Comparison of ENCODE assay signal across 8 cellular contexts in genomic region chr7:94449151-94449725, GRCh38. TPM values are rescaled to one million over a fixed set of nuclear protein-coding genes. Genes with fewer than 3 reads are reported as not detected.
A peak's percentile ranks its signal among the peaks of the same experiment; 100 is the strongest.
DNase-seq lines count a peak whose midpoint lies in the region; ATAC-seq, FAIRE-seq and TF ChIP-seq lines count a peak whose summit lies in the region.

No MANE protein-coding gene starts in this region.

- no peak overlapping the region for H3K4ac ChIP-seq in H1 (replicated peaks; ENCODE audit: insufficient read length, low read depth, low read length)

- no peak overlapping the region for H2BK5ac ChIP-seq in H1 (ENCODE audit: low read depth, low read length)

- FAIRE-seq in H1 (lab: Jason Lieb, UNC): no peak

- POLR2A ChIA-PET in H1 (lab: Charles Lee; ENCODE audit: partially characterized antibody): interaction anchor here (1.0 to 1.5 kb wide), 2 partner anchors 61 to 208 kb away, joined by 6 read pairs; partner anchors contain the start of gene CASD1

- H2BK20ac ChIP-seq in H1 (ENCODE audit: low read length): no peak overlapping the region

- no peak overlapping the region for H3K18ac ChIP-seq in H1 (ENCODE audit: extremely low read depth, low read length)

- TF ChIP-seq POLR2A in H1 (IDR thresholded peaks at IDR 0.05; ENCODE audit: control extremely low read depth in 1 of 2, low read depth in 2 of 2, low read length in 2 of 2): no peak

- H4K8ac ChIP-seq in H1 (ENCODE audit: extremely low read depth, insufficient read depth, low read length): no peak overlapping the region

- H3K9ac ChIP-seq in OCI-LY3 (ENCODE audit: low read length): no peak overlapping the region
- H3K9ac ChIP-seq in H1 (replicated peaks in 1 of 4; ENCODE audit: extremely low read depth in 1 of 4, low read depth in 3 of 4, low read length in 3 of 4): no peak overlapping the region

- CTCF ChIA-PET in H1 (lab: Charles Lee; ENCODE audit: partially characterized antibody): interaction anchor here (0.7 to 4.0 kb wide), 31 partner anchors 9 to 1241 kb away, joined by 3 to 33 read pairs (median 4); no protein-coding TSS in a partner anchor

- H2BK15ac ChIP-seq in H1 (ENCODE audit: low read length): no peak overlapping the region

- H3K4me1 Mint-ChIP-seq in CD14-positive monocyte (peaks cover 6% of the 10 kb centered on the region), naive B cell (no peaks in the 10 kb centered on the region)

- intact Hi-C loops in CD14-positive monocyte (cut with micrococcal nuclease): loop anchor here in 1 of 2 donors (10.0 kb wide), 1 partner anchor 1026 kb away; no protein-coding TSS in a partner anchor

- no peak overlapping the region for H3K14ac ChIP-seq in H1 (ENCODE audit: insufficient read length)

- H3K9me3 ChIP-seq in OCI-LY3 (ENCODE audit: insufficient read depth, low read length) (no peaks in the 10 kb centered on the region), H1 (ENCODE audit: insufficient read depth in 2 of 2, low read depth in 1 of 2, low read length in 1 of 2) (no peaks in the 10 kb centered on the region)

- no peaks in the 10 kb centered on the region for H3K36me3 Mint-ChIP-seq in CD14-positive monocyte
- H3K36me3 Mint-ChIP-seq in naive B cell: no peaks in the 10 kb centered on the region

- H3K27me3 ChIP-seq in OCI-LY3 (ENCODE audit: low read depth, low read length): peaks cover 22% of the 10 kb centered on the region
- peaks cover 0 to 3% (median 0%) of the 10 kb centered on the region in 4 experiments; a peak in 1 of 7 replicates for H3K27me3 ChIP-seq in H1 (replicated peaks in 1 of 4; ENCODE audit: control insufficient read depth in 3 of 4, extremely low read depth in 1 of 4, insufficient read depth in 3 of 4, low read length in 3 of 4)

- H3K4me1 ChIP-seq in OCI-LY3 (ENCODE audit: low read length) (peaks cover 2% of the 10 kb centered on the region; the same call in 1 of the 2 replicates), H1 (replicated peaks in 1 of 4; ENCODE audit: control insufficient read depth in 3 of 4, insufficient read depth in 4 of 4, low read length in 3 of 4) (no peaks in the 10 kb centered on the region)

- no peaks in the 10 kb centered on the region for H3K23me2 ChIP-seq in H1 (ENCODE audit: low read depth, low read length)

- TF ChIP-seq CTCF in CD14-positive monocyte (IDR thresholded peaks at IDR 0.05) (peak; percentile 26), OCI-LY3 (IDR thresholded peaks at IDR 0.05; ENCODE audit: low read depth, low read length) (peak; percentile 83), H1 (IDR thresholded peaks at IDR 0.05; ENCODE audit: control extremely low read depth in 1 of 3, insufficient read depth in 1 of 3, low read depth in 1 of 3, low read length in 3 of 3) (peak in 1 of 3 experiments; percentile 36; a peak in 2 of 4 replicates)

- H3K23ac ChIP-seq in H1 (ENCODE audit: insufficient read length): no peak overlapping the region

- H3K9me3 Mint-ChIP-seq in CD14-positive monocyte (peaks cover 0 to 9% (median 2%) of the 10 kb centered on the region in 7 donors), naive B cell (no peaks in the 10 kb centered on the region)

- no peak overlapping the region for H3K56ac ChIP-seq in H1 (replicated peaks; ENCODE audit: insufficient read length, low read depth, low read length)

- H3K36me3 ChIP-seq in OCI-LY3 (replicated peaks; ENCODE audit: low read depth, low read length) (no peaks in the 10 kb centered on the region), H1 (ENCODE audit: control insufficient read depth in 2 of 4, insufficient read depth in 4 of 4, low read length in 3 of 4) (no peaks in the 10 kb centered on the region)

- H3K79me1 ChIP-seq in H1 (ENCODE audit: low read depth, low read length): no peaks in the 10 kb centered on the region

- H4K20me1 ChIP-seq in OCI-LY3 (ENCODE audit: insufficient read depth, low read length): no peaks in the 10 kb centered on the region
- no peaks in the 10 kb centered on the region for H4K20me1 ChIP-seq in H1 (replicated peaks in 1 of 2; ENCODE audit: control insufficient read depth in 1 of 2, insufficient read depth in 2 of 2, low read length in 2 of 2)

- H4K91ac ChIP-seq in H1 (replicated peaks; ENCODE audit: insufficient read length, low read length): no peak overlapping the region

- ATAC-seq in GM18909 (IDR thresholded peaks at IDR 0.05; ENCODE audit: poor library complexity, unreplicated experiment) (peak; percentile 82), naive B cell (ENCODE audit: low read depth in 2 of 2) (peak; percentile 58 to 72)
- no peak for ATAC-seq in activated CD4-positive, CD25-positive, alpha-beta regulatory T cell treated with anti-CD3 and anti-CD28 coated beads, Interleukin-2, amount 50 U/mL, for 24 hours

- peak overlapping the region; percentile 50 for H3K4me2 ChIP-seq in OCI-LY3 (ENCODE audit: low read length)
- no peak overlapping the region for H3K4me2 ChIP-seq in H1 (ENCODE audit: insufficient read depth in 1 of 2, low read depth in 2 of 2, low read length in 2 of 2)

- no peaks in the 10 kb centered on the region for H3K79me2 ChIP-seq in OCI-LY3 (ENCODE audit: low read length)
- H3K79me2 ChIP-seq in H1 (ENCODE audit: control insufficient read depth in 1 of 2, insufficient read depth in 2 of 2, low read length in 2 of 2): no peaks in the 10 kb centered on the region

- no peak for DNase-seq in CD14-positive monocyte (ENCODE audit: low spot score)
- DNase-seq in HPDE6-E6E7 (ENCODE audit: extremely low spot score): peak; percentile 16
- DNase-seq in H1 (ENCODE audit: low read depth in 1 of 2, low spot score in 2 of 2): no peak
- peak; percentile 25 for DNase-seq in naive B cell
- no peak for DNase-seq in GOT3 (lab: John Stamatoyannopoulos, UW)

- H4K5ac ChIP-seq in H1 (ENCODE audit: insufficient read length, low read depth, low read length): no peak overlapping the region

- WGBS in H1 (ENCODE audit: extremely low coverage in 1 of 2, insufficient coverage in 1 of 2, insufficient read length in 1 of 2, insufficient replicate concordance in 2 of 2, low coverage in 1 of 2, low lambda C conversion rate in 2 of 2, missing lambda C conversion rate in 1 of 2), 2 experiments: 64% methylated on average over 4 of the region's 4 CpGs; no CpG with 5 or more reads in 1 of the 2 experiments

- no peak overlapping the region for H2AK5ac ChIP-seq in H1 (ENCODE audit: low read depth, low read length)

- H2BK120ac ChIP-seq in H1 (replicated peaks; ENCODE audit: low read depth, low read length): no peak overlapping the region

- H3K4me3 Mint-ChIP-seq in CD14-positive monocyte: no peak overlapping the region
- H3K4me3 Mint-ChIP-seq in naive B cell: no peak overlapping the region

- 0 out of 2 replicates have a peak overlapping the region, but pooled peaks have one; percentile 9 for H3K4me3 ChIP-seq in OCI-LY3 (ENCODE audit: low read length)
- H3K4me3 ChIP-seq in H1 (ENCODE audit: extremely low read depth in 1 of 4, insufficient read depth in 2 of 4, low read depth in 3 of 4, low read length in 4 of 4): no peak overlapping the region

- H2BK12ac ChIP-seq in H1 (ENCODE audit: low read depth, low read length): no peak overlapping the region

- H3K27ac ChIP-seq in OCI-LY3 (ENCODE audit: low read length) (no peak overlapping the region), H1 (ENCODE audit: low read depth, low read length) (no peak overlapping the region)

- peak; percentile 67 to 74 for TF ChIP-seq RAD21 in H1 (IDR thresholded peaks at IDR 0.05 in 1 of 2, conservative IDR thresholded peaks at IDR 0.05 in 1 of 2; ENCODE audit: low read depth in 2 of 2, low read length in 2 of 2)

- H3K27ac Mint-ChIP-seq in CD14-positive monocyte (no peak overlapping the region), naive B cell (no peak overlapping the region)

- H3K27me3 Mint-ChIP-seq in CD14-positive monocyte (ENCODE audit: low read depth in 3 of 3) (peaks cover 0 to 3% (median 0%) of the 10 kb centered on the region in 3 donors), naive B cell (peaks cover 8 to 13% (median 11%) of the 10 kb centered on the region in 3 donors)

- TF ChIP-seq EP300 in H1 (IDR thresholded peaks at IDR 0.05; ENCODE audit: borderline replicate concordance in 1 of 2, low read depth in 2 of 2, low read length in 2 of 2): no peak

- H2AFZ ChIP-seq in OCI-LY3 (ENCODE audit: low read depth, low read length): peak overlapping the region; percentile 71
- no peak overlapping the region for H2AFZ ChIP-seq in H1 (ENCODE audit: low read length)

TF ChIP-seq in H1, 55 proteins besides CTCF, POLR2A, EP300 and RAD21:
- TF ChIP-seq CHD2 (IDR thresholded peaks at IDR 0.05; ENCODE audit: low read length): no peak
- TF ChIP-seq CBX8 (IDR thresholded peaks at IDR 0.05; ENCODE audit: borderline replicate concordance, low read depth, low read length): no peak
- no peak for TF ChIP-seq SRF (IDR thresholded peaks at IDR 0.05; ENCODE audit: low read depth, low read length)

RNA-seq across cellular contexts. Expression of gene COL1A2, which starts 54.5 kb away (rescaled TPM):
- polyA plus RNA-seq in CD14-positive monocyte (not detected), H1 (2011; rRNA removed) (45.2 and 50.8 TPM in 2 replicates), naive B cell (ENCODE audit: low read depth in 6 of 6) (under 1 TPM in 1 of 6 donors, not detected in 5; 0.41 TPM)
- total RNA-seq in H1 (2021; fragmentation: NEBNext Ultra II Directional; extraction: Animal tissue kit (Norgen Biotek cat#: 25700)): 85.4 and 87.2 TPM in 2 replicates
- 37.1 TPM for polyA plus RNA-seq in H1 (2011; cell fraction: cytosol; rRNA removed)
- 135 TPM for polyA plus RNA-seq in H1 (2011; cell fraction: nucleus; rRNA removed)
- polyA plus RNA-seq in H1 (2012, experiment 1 of 2): 97.3 to 113 TPM (median 103 TPM) in 4 replicates
- 49.6 TPM for polyA plus RNA-seq in H1 (2012, experiment 2 of 2)
- 111 TPM for polyA plus RNA-seq in H1 (2013, experiment 1 of 2)
- 96.0 TPM for polyA plus RNA-seq in H1 (2013, experiment 2 of 2)
- 64.1 and 75.0 TPM in 2 replicates for polyA minus RNA-seq in H1 (2011; rRNA and poly(A)+ RNA removed)
- polyA minus RNA-seq in H1 (2011; cell fraction: cytosol; rRNA and poly(A)+ RNA removed): 48.3 TPM
- 71.0 TPM for polyA minus RNA-seq in H1 (2011; cell fraction: nucleus; rRNA and poly(A)+ RNA removed)

Comparison
In these comparisons a context has a peak if more than half of its experiments do, and no peak if none do; other contexts are left out.
1. DNase-seq: peak in HPDE6-E6E7 (single experiment) and naive B cell (single experiment); none in CD14-positive monocyte (single experiment), H1 (0 of 2) and GOT3 (single experiment).
2. ATAC-seq: peak in GM18909 (single experiment) and naive B cell (2 of 2); none in activated CD4-positive, CD25-positive, alpha-beta regulatory T cell treated with anti-CD3 and anti-CD28 coated beads, Interleukin-2, amount 50 U/mL, for 24 hours (0 of 2).
3. RNA of gene COL1A2, which starts 54.5 kb away (polyA plus RNA-seq): 37.1 to 135 TPM in H1; not detected in CD14-positive monocyte and 0.41 TPM in naive B cell; every median in the first group is over 10 times any median in the second.